In the genomic region with DNA sequence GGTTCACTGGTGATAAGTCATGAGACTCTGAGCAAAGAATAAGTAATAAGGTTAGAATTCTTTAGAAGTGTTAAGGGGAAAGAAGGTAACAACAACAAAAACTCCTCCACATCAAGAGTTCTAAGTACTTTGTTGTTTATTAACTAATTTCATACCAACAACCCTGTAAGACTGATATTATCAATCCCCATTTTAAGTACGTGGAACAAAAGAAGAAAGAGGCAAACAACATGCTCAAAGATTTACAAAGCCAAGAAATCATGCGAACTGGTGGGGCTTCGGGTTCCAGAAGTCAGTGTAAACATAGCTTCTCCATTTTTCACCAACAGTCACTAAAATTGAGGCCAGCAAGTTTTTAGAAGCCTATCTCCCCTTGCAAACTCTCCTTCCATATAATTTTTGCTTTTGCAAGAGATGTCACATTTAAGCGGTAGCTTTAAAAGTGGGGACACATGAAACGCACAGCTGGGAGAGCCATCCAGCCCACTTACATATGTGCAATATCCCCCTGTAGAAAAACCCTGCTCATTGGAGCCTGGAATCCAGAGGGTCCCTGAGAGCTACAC, we compare ENCODE assay signal across 8 cellular contexts. TPM values are rescaled to one million over a fixed set of nuclear protein-coding genes. Genes with fewer than 3 reads are reported as not detected.
A peak's percentile ranks its signal among the peaks of the same experiment; 100 is the strongest.
DNase-seq lines count a peak whose midpoint lies in the region; ATAC-seq lines count a peak whose summit lies in the region.

No MANE protein-coding gene starts in this region.

- H3K27me3 Mint-ChIP-seq in T-helper 1 cell treated with Interleukin-12 subunit alpha and Interleukin-12 subunit beta and Interleukin-4 antibody, amounts not matched to agents 30 μg/mL and 1 μg/mL, for 36 hours (ENCODE audit: low read depth): peaks cover 10% of the 10 kb centered on the region
- peaks cover 11% of the 10 kb centered on the region for H3K27me3 Mint-ChIP-seq in activated CD8-positive, alpha-beta T cell treated with anti-CD3 and anti-CD28 coated beads, Interleukin-2, amount 10 ng/mL, durations not matched to agents 7 days and 5 days (ENCODE audit: low read depth)

- no peak for ATAC-seq in activated CD8-positive, alpha-beta T cell treated with anti-CD3 and anti-CD28 coated beads, Interleukin-2, amount 10 ng/mL, durations not matched to agents 7 days and 5 days

- peaks cover 45% of the 10 kb centered on the region for H3K4me1 Mint-ChIP-seq in T-helper 1 cell treated with Interleukin-12 subunit alpha and Interleukin-12 subunit beta and Interleukin-4 antibody, amounts not matched to agents 30 μg/mL and 1 μg/mL, for 36 hours (ENCODE audit: low read depth)
- H3K4me1 Mint-ChIP-seq in activated CD8-positive, alpha-beta T cell treated with anti-CD3 and anti-CD28 coated beads, Interleukin-2, amount 10 ng/mL, durations not matched to agents 7 days and 5 days (ENCODE audit: low read depth): peaks cover 58% of the 10 kb centered on the region

- CTCF ChIA-PET in activated CD8-positive, alpha-beta T cell treated with anti-CD3 and anti-CD28 coated beads, Interleukin-2, amount 10 ng/mL, durations not matched to agents 7 days and 5 days (lab: Charles Lee): interaction anchor here (1.0 to 6.8 kb wide), 10 partner anchors 17 to 316 kb away, joined by 3 to 53 read pairs (median 6); a partner anchor contains a TSS

- H3K9me3 ChIP-seq in iPS-15b (ENCODE audit: control insufficient read depth, insufficient read depth, low read length): no peaks in the 10 kb centered on the region

- peaks cover 2% of the 10 kb centered on the region for H3K36me3 ChIP-seq in iPS-15b (ENCODE audit: control insufficient read depth, insufficient read depth, low read length)

- DNase-seq in T-helper 1 cell: no peak
- DNase-seq in activated CD8-positive, alpha-beta T cell treated with anti-CD3 and anti-CD28 coated beads, Interleukin-2, amount 10 ng/mL, durations not matched to agents 7 days and 5 days: no peak
- peak; percentile 76 for DNase-seq in superior temporal gyrus (ENCODE audit: extremely low spot score)
- no peak for DNase-seq in middle frontal gyrus (ENCODE audit: extremely low spot score, low spot score)
- no peak for DNase-seq in iPS-NIHi11 (ENCODE audit: low spot score)
- DNase-seq in foreskin melanocyte: no peak

- H3K9me3 Mint-ChIP-seq in T-helper 1 cell treated with Interleukin-12 subunit alpha and Interleukin-12 subunit beta and Interleukin-4 antibody, amounts not matched to agents 30 μg/mL and 1 μg/mL, for 36 hours: no peaks in the 10 kb centered on the region
- H3K9me3 Mint-ChIP-seq in activated CD8-positive, alpha-beta T cell treated with anti-CD3 and anti-CD28 coated beads, Interleukin-2, amount 10 ng/mL, durations not matched to agents 7 days and 5 days (ENCODE audit: insufficient read depth): no peaks in the 10 kb centered on the region

- peak overlapping the region; percentile 95 for H3K4me3 Mint-ChIP-seq in T-helper 1 cell treated with Interleukin-12 subunit alpha and Interleukin-12 subunit beta and Interleukin-4 antibody, amounts not matched to agents 30 μg/mL and 1 μg/mL, for 36 hours
- peak overlapping the region; percentile 95 for H3K4me3 Mint-ChIP-seq in activated CD8-positive, alpha-beta T cell treated with anti-CD3 and anti-CD28 coated beads, Interleukin-2, amount 10 ng/mL, durations not matched to agents 7 days and 5 days

- H3K36me3 Mint-ChIP-seq in T-helper 1 cell treated with Interleukin-12 subunit alpha and Interleukin-12 subunit beta and Interleukin-4 antibody, amounts not matched to agents 30 μg/mL and 1 μg/mL, for 36 hours (ENCODE audit: low read depth): peaks cover 1% of the 10 kb centered on the region
- H3K36me3 Mint-ChIP-seq in activated CD8-positive, alpha-beta T cell treated with anti-CD3 and anti-CD28 coated beads, Interleukin-2, amount 10 ng/mL, durations not matched to agents 7 days and 5 days (ENCODE audit: low read depth): peaks cover 13% of the 10 kb centered on the region

- no peaks in the 10 kb centered on the region for H3K27me3 ChIP-seq in iPS-15b (ENCODE audit: control insufficient read depth, insufficient read depth, low read length)

- peak overlapping the region; percentile 86 for H3K9ac ChIP-seq in iPS-15b (ENCODE audit: low read depth, low read length)

- peak overlapping the region; percentile 98 for H3K27ac Mint-ChIP-seq in T-helper 1 cell treated with Interleukin-12 subunit alpha and Interleukin-12 subunit beta and Interleukin-4 antibody, amounts not matched to agents 30 μg/mL and 1 μg/mL, for 36 hours
- peak overlapping the region; percentile 97 for H3K27ac Mint-ChIP-seq in activated CD8-positive, alpha-beta T cell treated with anti-CD3 and anti-CD28 coated beads, Interleukin-2, amount 10 ng/mL, durations not matched to agents 7 days and 5 days

- H3K4me3 ChIP-seq in iPS-15b (ENCODE audit: low read depth, low read length): peak overlapping the region; percentile 63

- peaks cover 23% of the 10 kb centered on the region for H3K4me1 ChIP-seq in iPS-15b (ENCODE audit: control insufficient read depth, insufficient read depth, low read length)

- POLR2A ChIA-PET in activated CD8-positive, alpha-beta T cell treated with anti-CD3 and anti-CD28 coated beads, Interleukin-2, amount 10 ng/mL, durations not matched to agents 7 days and 5 days (lab: Charles Lee): interaction anchor here (0.7 to 2.3 kb wide), 6 partner anchors 17 to 326 kb away, joined by 3 to 10 read pairs (median 6); a partner anchor contains a TSS

RNA-seq across cellular contexts. Expression of a gene that starts 0.9 kb away (rescaled TPM):
- total RNA-seq in activated CD8-positive, alpha-beta T cell treated with anti-CD3 and anti-CD28 coated beads, Interleukin-2, amount 10 ng/mL, durations not matched to agents 7 days and 5 days: 10 to 100 TPM; 29.9 to 36.1 TPM

RNA-seq across cellular contexts. Expression of a gene that starts 22.9 kb away (rescaled TPM):
- total RNA-seq in activated CD8-positive, alpha-beta T cell treated with anti-CD3 and anti-CD28 coated beads, Interleukin-2, amount 10 ng/mL, durations not matched to agents 7 days and 5 days: 10 to 100 TPM; 60.1 to 69.7 TPM

RNA-seq across cellular contexts. Expression of a gene that starts 58.1 kb away (rescaled TPM):
- 10 to 100 TPM; 13.4 to 13.7 TPM for total RNA-seq in activated CD8-positive, alpha-beta T cell treated with anti-CD3 and anti-CD28 coated beads, Interleukin-2, amount 10 ng/mL, durations not matched to agents 7 days and 5 days
